ENCODE assay signal across 1 cellular context in genomic region chr19:48881741-48882657, GRCh38.
TF ChIP-seq lines count a peak whose summit lies in the region.

No MANE protein-coding gene starts in this region.

TF ChIP-seq in IMR-90, 13 proteins besides CTCF, POLR2A, EP300 and RAD21:
- TF ChIP-seq RCOR1 (IDR thresholded peaks at IDR 0.05; ENCODE audit: insufficient replicate concordance, low read length), result no peak
- TF ChIP-seq CEBPB (IDR thresholded peaks at IDR 0.05; ENCODE audit: low read depth, low read length), result peak; percentile 59
